25 cellular contexts compared by ENCODE assay signal in genomic region chr11:67523556-67524479, GRCh38. TPM values are rescaled to one million over a fixed set of nuclear protein-coding genes. Genes with fewer than 3 reads are reported as not detected.
A peak's percentile ranks its signal among the peaks of the same experiment; 100 is the strongest.
DNase-seq lines count a peak whose midpoint lies in the region; ATAC-seq, FAIRE-seq and TF ChIP-seq lines count a peak whose summit lies in the region.
"Had no signal": no experiment of that assay in that cellular context is flagged by ENCODE, and none has a peak within 500 bp of the region (broad histone marks: within the 10 kb centered on the region; RNA-seq: fewer than 3 reads in every experiment).

No MANE protein-coding gene starts in this region.

- H3K4ac ChIP-seq in H9 (ENCODE audit: low read depth, low read length) = no peak overlapping the region

- H3K79me2 ChIP-seq in H9 (ENCODE audit: insufficient read depth, low read length) = no peaks in the 10 kb centered on the region
- no peaks in the 10 kb centered on the region for H3K79me2 ChIP-seq in K562 (ENCODE audit: control insufficient read depth, insufficient read depth, low read length)
- no peaks in the 10 kb centered on the region for H3K79me2 ChIP-seq in neural progenitor cell (ENCODE audit: low read depth)
- H3K79me2 ChIP-seq in mammary epithelial cell (ENCODE audit: insufficient read depth, low read length) = no peaks in the 10 kb centered on the region

- H3K27me3 ChIP-seq in H9 (ENCODE audit: insufficient read depth, low read length) (no peaks in the 10 kb centered on the region), K562 (ENCODE audit: control insufficient read depth in 2 of 2, insufficient read depth in 2 of 2, low read length in 2 of 2) (peaks cover 2 to 27% of the 10 kb centered on the region in 2 experiments; a peak in 4 of 5 replicates), neural progenitor cell (no peaks in the 10 kb centered on the region), mammary epithelial cell (ENCODE audit: insufficient read depth, low read length) (no peaks in the 10 kb centered on the region)

- CTCF ChIA-PET in A549 (lab: Yijun Ruan, JAX) = no interaction called here
- CTCF ChIA-PET in K562 (lab: Yijun Ruan, JAX; ENCODE audit: low intra/inter-chr PET ratio) = no interaction called here
- CTCF ChIA-PET in mammary epithelial cell (lab: Charles Lee; ENCODE audit: low non-redundant PET) = no interaction called here

- H2AFZ ChIP-seq in H9 (ENCODE audit: low read length) (no peak overlapping the region), K562 (ENCODE audit: low read depth, low read length) (no peak overlapping the region), neural progenitor cell (replicated peaks) (no peak overlapping the region), mammary epithelial cell (ENCODE audit: low read depth, low read length) (no peak overlapping the region)
- H2AFZ ChIP-seq: PC-9 had no signal

- H3F3A ChIP-seq in neural progenitor cell (ENCODE audit: low read depth) = no peaks in the 10 kb centered on the region

- no peak overlapping the region for H2AK5ac ChIP-seq in H9 (ENCODE audit: insufficient read length, low read length)

- H2BK20ac ChIP-seq in H9 (ENCODE audit: low read depth, low read length, poor library complexity, severe bottlenecking) = no peak overlapping the region

- no peak overlapping the region for H3K4me3 ChIP-seq in A549
- H3K4me3 ChIP-seq in K562 = no peak overlapping the region
- no peak overlapping the region for H3K4me3 ChIP-seq in neural progenitor cell
- H3K4me3 ChIP-seq in mammary epithelial cell (replicated peaks in 1 of 3; ENCODE audit: insufficient read depth in 1 of 3, low read depth in 2 of 3, low read length in 3 of 3) = no peak overlapping the region
- H3K4me3 ChIP-seq: GM12878, PC-9, SJSA1 had no signal

- TF ChIP-seq EP300 in A549 (IDR thresholded peaks at IDR 0.05) = no peak
- no peak for TF ChIP-seq EP300 in K562 (IDR thresholded peaks at IDR 0.05; ENCODE audit: low read length)

- ATAC-seq in A549 (peak; percentile 27 to 56; a peak in 3 of 6 replicates), K562 (peak; percentile 68), HG03520 (IDR thresholded peaks at IDR 0.05; ENCODE audit: unreplicated experiment) (no peak)
- ATAC-seq: GM12878 had no signal

- TF ChIP-seq RAD21 in A549 (conservative IDR thresholded peaks at IDR 0.05 in 1 of 2, IDR thresholded peaks at IDR 0.05 in 1 of 2) (no peak), K562 (CRISPR knock-in tag; conservative IDR thresholded peaks at IDR 0.05 in 1 of 2, IDR thresholded peaks at IDR 0.05 in 1 of 2) (no peak)

- no TSS peak for BruUV-seq in K562 (replicated peaks; lab: Mats Ljungman, UMichigan)
- BruUV-seq in mammary epithelial cell (replicated peaks; lab: Mats Ljungman, UMichigan) = no TSS peak

- H3T11ph ChIP-seq in H9 (ENCODE audit: low read length) = no peak overlapping the region

- no peak overlapping the region for H2BK120ac ChIP-seq in H9 (ENCODE audit: low read depth, low read length, poor library complexity, severe bottlenecking)

- TF ChIP-seq CTCF in A549 (IDR thresholded peaks at IDR 0.05) (no peak), H9 (conservative IDR thresholded peaks at IDR 0.05) (no peak), K562 (IDR thresholded peaks at IDR 0.05 in 2 of 3, conservative IDR thresholded peaks at IDR 0.05 in 1 of 3; ENCODE audit: insufficient read depth in 2 of 3, low read depth in 1 of 3, low read length in 3 of 3) (no peak), neural progenitor cell (IDR thresholded peaks at IDR 0.05) (no peak), mammary epithelial cell (conservative IDR thresholded peaks at IDR 0.05 in 1 of 2, IDR thresholded peaks at IDR 0.05 in 1 of 2; ENCODE audit: extremely low read depth in 1 of 2, insufficient read depth in 1 of 2, low read depth in 1 of 2, low read length in 2 of 2) (no peak)

- H3K27ac ChIP-seq in A549 (no peak overlapping the region), H9 (ENCODE audit: insufficient read length, low read depth, low read length) (no peak overlapping the region), K562 (ENCODE audit: extremely low read depth, low read depth, low read length) (no peak overlapping the region), neural progenitor cell (no peak overlapping the region), mammary epithelial cell (ENCODE audit: insufficient read depth, low read depth, low read length) (no peak overlapping the region)
- H3K27ac ChIP-seq: PC-9, SJSA1 had no signal

- no peak overlapping the region for H2BK12ac ChIP-seq in H9 (ENCODE audit: insufficient read length, low read depth, low read length)

- H3K4me1 Mint-ChIP-seq in H9 = no peaks in the 10 kb centered on the region; a peak in 1 of 4 replicates
- peaks cover 11% of the 10 kb centered on the region for H3K4me1 Mint-ChIP-seq in neural progenitor cell

- no peak overlapping the region for H4K5ac ChIP-seq in H9 (ENCODE audit: insufficient read length, low read depth, low read length)

- H3K4me2 ChIP-seq in A549 (no peak overlapping the region), H9 (ENCODE audit: insufficient read depth, insufficient read length, low read length) (no peak overlapping the region), K562 (ENCODE audit: insufficient read depth, low read length) (no peak overlapping the region), neural progenitor cell (no peak overlapping the region), mammary epithelial cell (ENCODE audit: insufficient read depth, low read depth, low read length) (no peak overlapping the region)
- H3K4me2 ChIP-seq: PC-9 had no signal

- FAIRE-seq in A549 (lab: Jason Lieb, UNC) (no peak), K562 (lab: Jason Lieb, UNC) (no peak)
- FAIRE-seq: GM12878, H54 had no signal

- H3K14ac ChIP-seq in H9 (ENCODE audit: insufficient read depth, low read length) = no peak overlapping the region; the same call in 1 of the 2 replicates

- H2BK15ac ChIP-seq in H9 (ENCODE audit: low read depth, low read length) = peak overlapping the region; percentile 54; the same call in 1 of the 2 replicates

- H3K4me1 ChIP-seq in A549 = no peaks in the 10 kb centered on the region
- H3K4me1 ChIP-seq in H9 (ENCODE audit: insufficient read depth, low read length) = no peaks in the 10 kb centered on the region
- peaks cover 0 to 35% of the 10 kb centered on the region in 2 experiments; a peak in 3 of 5 replicates for H3K4me1 ChIP-seq in K562 (replicated peaks in 1 of 2; ENCODE audit: control insufficient read depth in 2 of 2, insufficient read depth in 2 of 2, low read length in 2 of 2)
- no peaks in the 10 kb centered on the region for H3K4me1 ChIP-seq in neural progenitor cell
- no peaks in the 10 kb centered on the region for H3K4me1 ChIP-seq in mammary epithelial cell (ENCODE audit: insufficient read depth, low read length)
- H3K4me1 ChIP-seq: Caco-2, SJSA1 had no signal

- H3K9ac ChIP-seq in H9 (ENCODE audit: extremely low read depth, insufficient read length, low read length) (no peak overlapping the region), K562 (ENCODE audit: insufficient read depth in 1 of 2, low read depth in 2 of 2, low read length in 2 of 2) (peak overlapping the region in 1 of 2 experiments; percentile 65; a peak in 2 of 4 replicates), neural progenitor cell (no peak overlapping the region), mammary epithelial cell (ENCODE audit: insufficient read depth, low read length) (no peak overlapping the region)

- no peak overlapping the region for H4K8ac ChIP-seq in H9 (replicated peaks; ENCODE audit: insufficient read length, low read depth, low read length)

- H3K36me3 Mint-ChIP-seq in H9 (ENCODE audit: insufficient read depth in 1 of 3, low read depth in 3 of 3) = no peaks in the 10 kb centered on the region; a peak in 2 of 7 replicates
- no peaks in the 10 kb centered on the region for H3K36me3 Mint-ChIP-seq in neural progenitor cell

- H4K20me1 ChIP-seq in H9 (ENCODE audit: control insufficient read depth, insufficient read depth, insufficient read length) (no peaks in the 10 kb centered on the region), K562 (replicated peaks; ENCODE audit: control insufficient read depth, insufficient read depth, low read length) (0 out of 2 replicates have a peak, but pooled peaks cover 3% of the 10 kb centered on the region), neural progenitor cell (ENCODE audit: low read depth) (no peaks in the 10 kb centered on the region), mammary epithelial cell (ENCODE audit: insufficient read depth, low read length) (no peaks in the 10 kb centered on the region)

- H3K27me3 Mint-ChIP-seq in H9 (ENCODE audit: low read depth) (peaks cover 25% of the 10 kb centered on the region), neural progenitor cell (ENCODE audit: insufficient read depth, low read depth) (peaks cover 11% of the 10 kb centered on the region)

- intact Hi-C loops in K562 (cut with micrococcal nuclease) (no loop called here), mammary epithelial cell (cut with micrococcal nuclease) (no loop called here)

- no peaks in the 10 kb centered on the region for H3K9me1 ChIP-seq in K562 (ENCODE audit: control insufficient read depth, insufficient read depth, low read length)

- no peak overlapping the region for H4K91ac ChIP-seq in H9 (ENCODE audit: insufficient read length, low read depth, low read length)

- WGBS in A549 (ENCODE audit: missing lambda C conversion rate) = 76% methylated on average over 19 of the region's 25 CpGs
- WGBS in H9 (ENCODE audit: extremely low coverage, insufficient read length, low lambda C conversion rate) = no CpG with 5 or more reads among the region's 25 CpGs
- WGBS in K562 (ENCODE audit: insufficient coverage, low coverage, missing lambda C conversion rate) = 17% methylated on average over 23 of the region's 25 CpGs
- 68% methylated on average over 12 of the region's 25 CpGs for WGBS in mammary epithelial cell (ENCODE audit: low coverage, missing lambda C conversion rate)

- H3K27ac Mint-ChIP-seq in H9 (no peak overlapping the region), neural progenitor cell (peak overlapping the region; percentile 64)
- H3K27ac Mint-ChIP-seq: CD4-positive, alpha-beta T cell had no signal

- no peaks in the 10 kb centered on the region for H3K9me3 ChIP-seq in A549
- H3K9me3 ChIP-seq in H9 (ENCODE audit: control insufficient read depth, low read depth, low read length) = no peaks in the 10 kb centered on the region
- no peaks in the 10 kb centered on the region for H3K9me3 ChIP-seq in K562 (replicated peaks; ENCODE audit: control insufficient read depth, insufficient read depth, low read depth, low read length)
- H3K9me3 ChIP-seq in neural progenitor cell (ENCODE audit: low read depth) = no peaks in the 10 kb centered on the region
- no peaks in the 10 kb centered on the region for H3K9me3 ChIP-seq in mammary epithelial cell (replicated peaks; ENCODE audit: insufficient read depth, low read length)

- H3K4me3 Mint-ChIP-seq in H9 (no peak overlapping the region), neural progenitor cell (no peak overlapping the region)
- H3K4me3 Mint-ChIP-seq: CD4-positive, alpha-beta T cell had no signal

- POLR2A ChIA-PET in A549 (lab: Yijun Ruan, JAX) (no interaction called here), K562 (lab: Yijun Ruan, JAX) (interaction anchor here (1.0 kb wide), 1 partner anchor 14 kb away, joined by 3 read pairs; no protein-coding TSS in a partner anchor)

- in situ Hi-C loops in K562 (cut with MboI) = no loop called here
- in situ Hi-C loops in mammary epithelial cell (cut with MboI; ENCODE audit: low sequenced_read_pairs in 2 of 2) = no loop called here

- H3K36me3 ChIP-seq in K562 (ENCODE audit: control insufficient read depth, insufficient read depth, low read length) = no peaks in the 10 kb centered on the region
- no peaks in the 10 kb centered on the region for H3K36me3 ChIP-seq in neural progenitor cell
- H3K36me3 ChIP-seq in mammary epithelial cell (ENCODE audit: insufficient read depth, low read length) = no peaks in the 10 kb centered on the region
- H3K36me3 ChIP-seq: SJSA1 had no signal

- dilution Hi-C loops in mammary epithelial cell (cut with HindIII; ENCODE audit: low sequenced_read_pairs) = no loop called here

- no peaks in the 10 kb centered on the region for H3K79me1 ChIP-seq in H9 (ENCODE audit: insufficient read depth, low read depth, low read length, poor library complexity, severe bottlenecking)

- H3K9me3 Mint-ChIP-seq in H9 (peaks cover 0 to 2% of the 10 kb centered on the region in 2 experiments; a peak in 1 of 5 replicates), neural progenitor cell (peaks cover 8% of the 10 kb centered on the region)
- H3K9me3 Mint-ChIP-seq: CD4-positive, alpha-beta T cell had no signal

- H3K23ac ChIP-seq in H9 (ENCODE audit: insufficient read length, low read depth, low read length) = no peak overlapping the region

- no peaks in the 10 kb centered on the region for H3K23me2 ChIP-seq in H9 (ENCODE audit: insufficient read length, low read depth, low read length, poor library complexity, severe bottlenecking)

- H3K56ac ChIP-seq in H9 (ENCODE audit: insufficient read length, low read depth, low read length) = no peak overlapping the region

- no peak for TF ChIP-seq POLR2A in A549 (IDR thresholded peaks at IDR 0.05; ENCODE audit: low read length)
- TF ChIP-seq POLR2A in K562 (conservative IDR thresholded peaks at IDR 0.05) = no peak

- H2BK5ac ChIP-seq in H9 (ENCODE audit: insufficient read length, low read length) = no peak overlapping the region

- H3K18ac ChIP-seq in H9 (ENCODE audit: insufficient read length, low read depth, low read length) = no peak overlapping the region

- DNase-seq in A549 (ENCODE audit: low read depth in 1 of 2, low spot score in 1 of 2) (no peak), H9 (no peak), K562 (ENCODE audit: extremely low read depth in 1 of 4, low spot score in 3 of 4) (peak in 1 of 4 experiments; percentile 38), neural progenitor cell (ENCODE audit: low spot score) (no peak), mammary epithelial cell (no peak), RKO (ENCODE audit: low spot score) (no peak)
- DNase-seq in activated CD4-positive, alpha-beta T cell treated with anti-CD3 and anti-CD28 coated beads for 1 hour = no peak
- DNase-seq: 8988T; CD4-positive, alpha-beta T cell; DMS153; GDM1; NCI-H1105; NCI-H2107; NCI-H2227 treated with DMSO at 0.1 percent for 48 hours; NCI-H510A treated with DMSO at 0.1 percent for 48 hours; NCI-H774; PC-9 had no signal

RNA-seq across cellular contexts. Expression of gene CABP2, which starts 0.6 kb away (rescaled TPM):
- polyA plus RNA-seq in A549 (2011; rRNA removed) (not detected in 2 replicates), A549 (2017; fragmentation: RNase III; extraction: RNeasy Plus Mini Kit Qiagen cat#74134 plus additional on column Dnase treatment) (not detected in 3 replicates), K562 (2011; rRNA removed) (not detected in 2 replicates), K562 (2014; fragmentation: Illumina TruSeq; extraction: Trizol) (not detected in 2 replicates), K562 (2014; fragmentation: Nextera tagmentation; extraction: Ambion mirVana) (not detected), K562 (2014; rRNA removed) (not detected in 2 replicates), mammary epithelial cell (not detected)
- polyA plus RNA-seq in A549 (2012; cell fraction: cytosol; rRNA removed) = not detected in 2 replicates
- not detected in 2 replicates for polyA plus RNA-seq in A549 (2012; cell fraction: nucleus; rRNA removed)
- not detected in 2 replicates for polyA minus RNA-seq in A549 (2011; rRNA and poly(A)+ RNA removed)
- total RNA-seq in H9 (2021) (not detected in 2 replicates), K562 (2014; rRNA removed) (not detected in 2 replicates), K562 (2014; rRNA removed; fragmentation: Illumina TruSeq; extraction: Trizol) (not detected in 2 replicates), K562 (2015; rRNA removed; fragmentation: Illumina TruSeq; extraction: Trizol) (not detected in 2 replicates), K562 (2021) (not detected in 2 replicates), neural progenitor cell (ENCODE audit: low replicate concordance) (not detected in 2 replicates), mammary epithelial cell (not detected)
- total RNA-seq in K562 (2011; cell fraction: chromatin; rRNA removed; ENCODE audit: low replicate concordance) = not detected in 2 replicates
- not detected in 2 replicates for total RNA-seq in K562 (2011; cell fraction: nucleolus; rRNA removed)
- total RNA-seq in K562 (2011; cell fraction: nucleoplasm; rRNA removed) = not detected in 2 replicates
- not detected in 2 replicates for polyA plus RNA-seq in K562 (2011; cell fraction: cytosol; rRNA removed)
- not detected in 2 replicates for polyA plus RNA-seq in K562 (2011; cell fraction: nucleus; rRNA removed)
- not detected in 2 replicates for polyA plus RNA-seq in K562 (2012)
- not detected in 2 replicates for polyA minus RNA-seq in K562 (2011; rRNA and poly(A)+ RNA removed)
- not detected in 2 replicates for polyA minus RNA-seq in K562 (2011; cell fraction: cytosol; rRNA and poly(A)+ RNA removed)
- polyA minus RNA-seq in K562 (2011; cell fraction: nucleus; rRNA and poly(A)+ RNA removed) = not detected in 2 replicates
- polyA minus RNA-seq in mammary epithelial cell = not detected
- total RNA-seq: Caco-2; CD4-positive, alpha-beta T cell; Daoy; GM12878; LHCN-M2; PC-9; SJSA1 had no signal
- polyA plus RNA-seq: BJ, GM12878 had no signal

RNA-seq across cellular contexts. Expression of gene CDK2AP2, which starts 15.9 kb away (rescaled TPM):
- polyA plus RNA-seq in A549 (2011; rRNA removed) (36.6 and 38.7 TPM in 2 replicates), A549 (2017; fragmentation: RNase III; extraction: RNeasy Plus Mini Kit Qiagen cat#74134 plus additional on column Dnase treatment) (47.8 to 53.1 TPM (median 51.3 TPM) in 3 replicates), K562 (2011; rRNA removed) (11.4 and 28.8 TPM in 2 replicates), K562 (2014; fragmentation: Illumina TruSeq; extraction: Trizol) (41.5 and 56.9 TPM in 2 replicates), K562 (2014; fragmentation: Nextera tagmentation; extraction: Ambion mirVana) (1 to 10 TPM; 4.4 to 8.4 TPM), K562 (2014; rRNA removed) (34.6 and 37.1 TPM in 2 replicates), mammary epithelial cell (46.2 TPM)
- 109 and 128 TPM in 2 replicates for polyA plus RNA-seq in A549 (2012; cell fraction: cytosol; rRNA removed)
- 112 and 113 TPM in 2 replicates for polyA plus RNA-seq in A549 (2012; cell fraction: nucleus; rRNA removed)
- 50.8 and 61.9 TPM in 2 replicates for polyA minus RNA-seq in A549 (2011; rRNA and poly(A)+ RNA removed)
- total RNA-seq in H9 (2021) (32.9 and 36.1 TPM in 2 replicates), K562 (2014; rRNA removed) (34.6 and 53.3 TPM in 2 replicates), K562 (2014; rRNA removed; fragmentation: Illumina TruSeq; extraction: Trizol) (5.4 and 7.5 TPM in 2 replicates), K562 (2015; rRNA removed; fragmentation: Illumina TruSeq; extraction: Trizol) (21.7 and 22.1 TPM in 2 replicates), K562 (2021) (47.4 and 50.2 TPM in 2 replicates), neural progenitor cell (ENCODE audit: low replicate concordance) (2.1 and 17.1 TPM in 2 replicates), mammary epithelial cell (10 to 100 TPM; 19.2 to 45.9 TPM)
- total RNA-seq in K562 (2011; cell fraction: chromatin; rRNA removed; ENCODE audit: low replicate concordance) = 21.8 and 52.5 TPM in 2 replicates
- 47.5 and 51.3 TPM in 2 replicates for total RNA-seq in K562 (2011; cell fraction: nucleolus; rRNA removed)
- total RNA-seq in K562 (2011; cell fraction: nucleoplasm; rRNA removed) = 24.7 and 43.2 TPM in 2 replicates
- polyA plus RNA-seq in K562 (2011; cell fraction: cytosol; rRNA removed) = 58.0 and 87.1 TPM in 2 replicates
- 48.5 and 50.6 TPM in 2 replicates for polyA plus RNA-seq in K562 (2011; cell fraction: nucleus; rRNA removed)
- 53.8 and 114 TPM in 2 replicates for polyA plus RNA-seq in K562 (2012)
- 8.8 and 13.2 TPM in 2 replicates for polyA minus RNA-seq in K562 (2011; rRNA and poly(A)+ RNA removed)
- polyA minus RNA-seq in K562 (2011; cell fraction: cytosol; rRNA and poly(A)+ RNA removed) = 28.2 and 40.6 TPM in 2 replicates
- polyA minus RNA-seq in K562 (2011; cell fraction: nucleus; rRNA and poly(A)+ RNA removed) = 15.3 and 30.5 TPM in 2 replicates
- 40.9 TPM for polyA minus RNA-seq in mammary epithelial cell

RNA-seq across cellular contexts. Expression of gene PITPNM1, which starts 18.7 kb away (rescaled TPM):
- polyA plus RNA-seq in A549 (2011; rRNA removed) (13.0 and 14.2 TPM in 2 replicates), A549 (2017; fragmentation: RNase III; extraction: RNeasy Plus Mini Kit Qiagen cat#74134 plus additional on column Dnase treatment) (32.6 to 42.0 TPM (median 36.4 TPM) in 3 replicates), K562 (2011; rRNA removed) (14.7 and 18.8 TPM in 2 replicates), K562 (2014; fragmentation: Illumina TruSeq; extraction: Trizol) (16.0 and 24.4 TPM in 2 replicates), K562 (2014; fragmentation: Nextera tagmentation; extraction: Ambion mirVana) (under 1 TPM; 0.11 to 0.25 TPM), K562 (2014; rRNA removed) (35.0 and 42.3 TPM in 2 replicates), mammary epithelial cell (20.1 TPM)
- polyA plus RNA-seq in A549 (2012; cell fraction: cytosol; rRNA removed) = 33.7 and 52.0 TPM in 2 replicates
- polyA plus RNA-seq in A549 (2012; cell fraction: nucleus; rRNA removed) = 128 and 212 TPM in 2 replicates
- 19.4 and 20.1 TPM in 2 replicates for polyA minus RNA-seq in A549 (2011; rRNA and poly(A)+ RNA removed)
- total RNA-seq in H9 (2021) (43.5 and 50.1 TPM in 2 replicates), K562 (2014; rRNA removed) (33.6 and 47.6 TPM in 2 replicates), K562 (2014; rRNA removed; fragmentation: Illumina TruSeq; extraction: Trizol) (9.3 and 11.2 TPM in 2 replicates), K562 (2015; rRNA removed; fragmentation: Illumina TruSeq; extraction: Trizol) (17.4 and 17.7 TPM in 2 replicates), K562 (2021) (50.2 and 53.7 TPM in 2 replicates), neural progenitor cell (ENCODE audit: low replicate concordance) (7.7 and 32.8 TPM in 2 replicates), mammary epithelial cell (10 to 100 TPM; 28.8 to 79.6 TPM)
- total RNA-seq in K562 (2011; cell fraction: chromatin; rRNA removed; ENCODE audit: low replicate concordance) = 48.7 and 132 TPM in 2 replicates
- total RNA-seq in K562 (2011; cell fraction: nucleolus; rRNA removed) = 82.2 and 92.7 TPM in 2 replicates
- 41.5 and 53.5 TPM in 2 replicates for total RNA-seq in K562 (2011; cell fraction: nucleoplasm; rRNA removed)
- 15.2 and 52.3 TPM in 2 replicates for polyA plus RNA-seq in K562 (2011; cell fraction: cytosol; rRNA removed)
- 72.4 and 144 TPM in 2 replicates for polyA plus RNA-seq in K562 (2011; cell fraction: nucleus; rRNA removed)
- polyA plus RNA-seq in K562 (2012) = 24.1 and 32.9 TPM in 2 replicates
- 4.8 and 6.9 TPM in 2 replicates for polyA minus RNA-seq in K562 (2011; rRNA and poly(A)+ RNA removed)
- polyA minus RNA-seq in K562 (2011; cell fraction: cytosol; rRNA and poly(A)+ RNA removed) = 15.8 and 16.3 TPM in 2 replicates
- 28.3 and 31.1 TPM in 2 replicates for polyA minus RNA-seq in K562 (2011; cell fraction: nucleus; rRNA and poly(A)+ RNA removed)
- 20.6 TPM for polyA minus RNA-seq in mammary epithelial cell

RNA-seq across cellular contexts. Expression of gene AIP, which starts 41.0 kb away (rescaled TPM):
- polyA plus RNA-seq in A549 (2011; rRNA removed) (50.8 and 56.3 TPM in 2 replicates), A549 (2017; fragmentation: RNase III; extraction: RNeasy Plus Mini Kit Qiagen cat#74134 plus additional on column Dnase treatment) (57.1 to 74.1 TPM (median 68.8 TPM) in 3 replicates), K562 (2011; rRNA removed) (66.6 and 98.4 TPM in 2 replicates), K562 (2014; fragmentation: Illumina TruSeq; extraction: Trizol) (40.2 and 66.9 TPM in 2 replicates), K562 (2014; fragmentation: Nextera tagmentation; extraction: Ambion mirVana) (10 to 100 TPM in 1 of 2 experiments, 1 to 10 TPM in 1; 5.2 to 16.2 TPM), K562 (2014; rRNA removed) (85.1 and 92.7 TPM in 2 replicates), mammary epithelial cell (61.3 TPM)
- 125 and 129 TPM in 2 replicates for polyA plus RNA-seq in A549 (2012; cell fraction: cytosol; rRNA removed)
- 104 and 133 TPM in 2 replicates for polyA plus RNA-seq in A549 (2012; cell fraction: nucleus; rRNA removed)
- 46.6 and 51.7 TPM in 2 replicates for polyA minus RNA-seq in A549 (2011; rRNA and poly(A)+ RNA removed)
- total RNA-seq in H9 (2021) (31.9 and 35.6 TPM in 2 replicates), K562 (2014; rRNA removed) (92.5 and 101 TPM in 2 replicates), K562 (2014; rRNA removed; fragmentation: Illumina TruSeq; extraction: Trizol) (16.6 and 37.0 TPM in 2 replicates), K562 (2015; rRNA removed; fragmentation: Illumina TruSeq; extraction: Trizol) (50.3 and 52.7 TPM in 2 replicates), K562 (2021) (71.2 and 78.3 TPM in 2 replicates), neural progenitor cell (ENCODE audit: low replicate concordance) (20.3 and 38.5 TPM in 2 replicates), mammary epithelial cell (10 to 100 TPM; 34.5 to 36.2 TPM)
- total RNA-seq in K562 (2011; cell fraction: chromatin; rRNA removed; ENCODE audit: low replicate concordance) = 16.7 and 49.3 TPM in 2 replicates
- 51.0 and 54.0 TPM in 2 replicates for total RNA-seq in K562 (2011; cell fraction: nucleolus; rRNA removed)
- 29.5 and 34.8 TPM in 2 replicates for total RNA-seq in K562 (2011; cell fraction: nucleoplasm; rRNA removed)
- polyA plus RNA-seq in K562 (2011; cell fraction: cytosol; rRNA removed) = 124 and 170 TPM in 2 replicates
- polyA plus RNA-seq in K562 (2011; cell fraction: nucleus; rRNA removed) = 61.0 and 75.7 TPM in 2 replicates
- 81.9 and 121 TPM in 2 replicates for polyA plus RNA-seq in K562 (2012)
- polyA minus RNA-seq in K562 (2011; rRNA and poly(A)+ RNA removed) = 43.3 and 59.8 TPM in 2 replicates
- polyA minus RNA-seq in K562 (2011; cell fraction: cytosol; rRNA and poly(A)+ RNA removed) = 48.4 and 57.2 TPM in 2 replicates
- polyA minus RNA-seq in K562 (2011; cell fraction: nucleus; rRNA and poly(A)+ RNA removed) = 22.1 and 26.9 TPM in 2 replicates
- 10.2 TPM for polyA minus RNA-seq in mammary epithelial cell

RNA-seq across cellular contexts. Expression of gene TMEM134, which starts 54.8 kb away (rescaled TPM):
- polyA plus RNA-seq in A549 (2011; rRNA removed) = 18.1 and 18.8 TPM in 2 replicates
- 53.7 and 68.8 TPM in 2 replicates for polyA plus RNA-seq in A549 (2012; cell fraction: cytosol; rRNA removed)
- 69.2 and 78.1 TPM in 2 replicates for polyA plus RNA-seq in A549 (2012; cell fraction: nucleus; rRNA removed)
- polyA plus RNA-seq in A549 (2017; fragmentation: RNase III; extraction: RNeasy Plus Mini Kit Qiagen cat#74134 plus additional on column Dnase treatment) = 18.0 to 20.6 TPM (median 18.9 TPM) in 3 replicates
- 5.1 and 6.6 TPM in 2 replicates for polyA minus RNA-seq in A549 (2011; rRNA and poly(A)+ RNA removed)
- 46.9 and 53.6 TPM in 2 replicates for total RNA-seq in H9 (2021)
- 5.8 and 18.7 TPM in 2 replicates for total RNA-seq in K562 (2011; cell fraction: chromatin; rRNA removed; ENCODE audit: low replicate concordance)
- 21.2 and 21.3 TPM in 2 replicates for total RNA-seq in K562 (2011; cell fraction: nucleolus; rRNA removed)
- total RNA-seq in K562 (2011; cell fraction: nucleoplasm; rRNA removed) = 17.5 and 22.7 TPM in 2 replicates
- total RNA-seq in K562 (2014; rRNA removed) = 10.7 and 23.4 TPM in 2 replicates
- 1.3 and 1.5 TPM in 2 replicates for total RNA-seq in K562 (2014; rRNA removed; fragmentation: Illumina TruSeq; extraction: Trizol)
- 10.3 and 10.7 TPM in 2 replicates for total RNA-seq in K562 (2015; rRNA removed; fragmentation: Illumina TruSeq; extraction: Trizol)
- 19.2 and 19.3 TPM in 2 replicates for total RNA-seq in K562 (2021)
- polyA plus RNA-seq in K562 (2011; rRNA removed) = 17.5 and 26.2 TPM in 2 replicates
- polyA plus RNA-seq in K562 (2011; cell fraction: cytosol; rRNA removed) = 79.1 and 131 TPM in 2 replicates
- polyA plus RNA-seq in K562 (2011; cell fraction: nucleus; rRNA removed) = 43.3 and 53.7 TPM in 2 replicates
- polyA plus RNA-seq in K562 (2012) = 20.0 and 28.2 TPM in 2 replicates
- polyA plus RNA-seq in K562 (2014; fragmentation: Illumina TruSeq; extraction: Trizol) = 6.3 and 11.1 TPM in 2 replicates
- 1 to 10 TPM in 1 of 2 experiments, under 1 TPM in 1; 0.63 to 1.4 TPM for polyA plus RNA-seq in K562 (2014; fragmentation: Nextera tagmentation; extraction: Ambion mirVana)
- 48.4 and 58.9 TPM in 2 replicates for polyA plus RNA-seq in K562 (2014; rRNA removed)
- polyA minus RNA-seq in K562 (2011; rRNA and poly(A)+ RNA removed) = 1.3 and 2.0 TPM in 2 replicates
- polyA minus RNA-seq in K562 (2011; cell fraction: cytosol; rRNA and poly(A)+ RNA removed) = 7.4 and 10.5 TPM in 2 replicates
- polyA minus RNA-seq in K562 (2011; cell fraction: nucleus; rRNA and poly(A)+ RNA removed) = 12.4 and 12.8 TPM in 2 replicates
- total RNA-seq in neural progenitor cell (ENCODE audit: low replicate concordance) = 68.1 and 88.8 TPM in 2 replicates
- total RNA-seq in mammary epithelial cell = 10 to 100 TPM; 55.3 to 69.4 TPM
- polyA plus RNA-seq in mammary epithelial cell = 118 TPM
- 5.5 TPM for polyA minus RNA-seq in mammary epithelial cell
